Comparison of ENCODE assay signal across 13 cellular contexts in the genomic region with DNA sequence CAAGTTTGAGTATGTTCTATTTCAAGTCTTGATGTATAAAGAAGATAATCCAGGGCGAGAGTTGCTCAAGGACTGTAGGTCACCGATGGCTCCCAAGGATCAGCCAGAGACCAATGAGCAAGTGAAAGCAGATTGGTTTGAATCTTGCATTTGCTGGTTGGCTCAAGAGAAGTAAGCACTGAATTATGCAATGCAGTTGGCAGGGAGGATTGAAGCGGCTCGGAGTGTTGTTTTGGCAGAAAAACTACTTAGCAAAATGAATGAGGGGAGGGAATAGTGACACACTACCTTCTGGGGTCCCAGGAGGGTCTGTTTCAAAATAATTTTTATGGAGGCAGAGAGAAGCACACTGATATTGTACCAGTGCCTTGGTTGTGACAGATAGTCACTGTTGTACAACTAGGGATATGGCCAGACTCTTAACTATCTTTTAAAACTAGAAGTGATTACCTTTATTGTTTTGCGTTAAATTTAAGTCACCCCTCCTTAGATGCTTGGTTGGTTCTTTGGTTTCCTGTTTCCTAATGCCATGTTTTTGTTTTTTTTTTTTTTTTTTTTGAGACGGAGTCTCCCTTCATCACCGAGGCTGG. TPM values are rescaled to one million over a fixed set of nuclear protein-coding genes. Genes with fewer than 3 reads are reported as not detected.
DNase-seq lines count a peak whose midpoint lies in the region; ATAC-seq and TF ChIP-seq lines count a peak whose summit lies in the region.
"Had no signal": no experiment of that assay in that cellular context is flagged by ENCODE, and none has a peak within 500 bp of the region (broad histone marks: within the 10 kb centered on the region; RNA-seq: fewer than 3 reads in every experiment).

No MANE protein-coding gene starts in this region.

- peak overlapping the region in 37 of 59 donors; percentile 1 to 75 (median 47) for H3K27ac ChIP-seq in dorsolateral prefrontal cortex
- peak overlapping the region; percentile 39 for H3K27ac ChIP-seq in lower lobe of right lung
- H3K27ac ChIP-seq: 22Rv1, suprapubic skin had no signal

- peak; percentile 87 to 91 for ATAC-seq in lower lobe of right lung

- TF ChIP-seq CTCF in dorsolateral prefrontal cortex (IDR thresholded peaks at IDR 0.05 in 54 of 56, conservative IDR thresholded peaks at IDR 0.05 in 2 of 56; ENCODE audit: low read depth in 1 of 56, partially characterized antibody in 56 of 56) (no peak), lower lobe of right lung (IDR thresholded peaks at IDR 0.05) (no peak)

- H3K9me3 ChIP-seq in lower lobe of right lung, result no peaks in the 10 kb centered on the region
- H3K9me3 ChIP-seq: suprapubic skin had no signal

- no peaks in the 10 kb centered on the region for H3K36me3 ChIP-seq in lower lobe of right lung
- H3K36me3 ChIP-seq: suprapubic skin had no signal

- no peaks in the 10 kb centered on the region for H3K27me3 ChIP-seq in dorsolateral prefrontal cortex
- no peaks in the 10 kb centered on the region for H3K27me3 ChIP-seq in lower lobe of right lung (ENCODE audit: low read depth)
- H3K27me3 ChIP-seq: suprapubic skin had no signal

- intact Hi-C loops in dorsolateral prefrontal cortex (cut with DNase I), result no loop called here
- intact Hi-C loops in lower lobe of right lung (cut with DNase I), result no loop called here

- peak overlapping the region in 29 of 59 donors; percentile 3 to 48 (median 26) for H3K4me3 ChIP-seq in dorsolateral prefrontal cortex
- H3K4me3 ChIP-seq in lower lobe of right lung, result no peak overlapping the region
- H3K4me3 ChIP-seq: suprapubic skin had no signal

- DNase-seq in DMS 273 (lab: John Stamatoyannopoulos, UW; ENCODE audit: unreplicated experiment) (peak; percentile 39), DMS 273 treated with DMSO at 0.1 percent for 48 hours (lab: John Stamatoyannopoulos, UW) (no peak), dorsolateral prefrontal cortex (peak in 1 of 10 donors; percentile 24), lower lobe of right lung (no peak), ureter (ENCODE audit: low spot score) (peak; percentile 58), HuH-7 (ENCODE audit: low spot score) (no peak), LoVo (ENCODE audit: low spot score) (no peak)
- no peak for DNase-seq in activated CD4-positive, alpha-beta T cell treated with anti-CD3 and anti-CD28 coated beads, Interleukin-2, amount 50 U/mL, for 48 hours
- DNase-seq: activated CD4-positive, alpha-beta T cell treated with anti-CD3 and anti-CD28 coated beads for 48 hours; activated naive CD8-positive, alpha-beta T cell treated with anti-CD3 and anti-CD28 coated beads for 36 hours; NCI-H2107 had no signal

- H3K4me1 ChIP-seq in lower lobe of right lung, result peaks cover 35% of the 10 kb centered on the region

RNA-seq across cellular contexts. Expression of a gene that starts 15.7 kb away (rescaled TPM):
- total RNA-seq in dorsolateral prefrontal cortex (100 to 1,000 TPM in 105 of 120 experiments, 10 to 100 TPM in 15; 67.5 to 387 (median 117) TPM), lower lobe of right lung (103 TPM), ureter (97.2 TPM)

Comparison
In these comparisons a context has a peak if more than half of its experiments do, and no peak if none do; other contexts are left out.
1. DNase-seq: peak in DMS 273 (single experiment) and ureter (single experiment); none in DMS 273 treated with DMSO at 0.1 percent for 48 hours (single experiment), lower lobe of right lung (single experiment), HuH-7 (single experiment), LoVo (single experiment) and activated CD4-positive, alpha-beta T cell treated with anti-CD3 and anti-CD28 coated beads, Interleukin-2, amount 50 U/mL, for 48 hours (0 of 2).